In genomic region chr9:16181539-16181938, GRCh38 we compare ENCODE assay signal across 29 cellular contexts.
"Had no signal": no experiment of that assay in that cellular context is flagged by ENCODE, and none has a peak within 500 bp of the region (broad histone marks: within the 10 kb centered on the region; RNA-seq: fewer than 3 reads in every experiment).

No MANE protein-coding gene starts in this region.

- DNase-seq: cortex of kidney; effector memory CD8-positive, alpha-beta T cell; erythroblast; esophagus squamous epithelium; foreskin melanocyte; glutamatergic neuron; heart right ventricle; hippocampal formation; left colon; mucosa of descending colon; naive B cell; stimulated activated CD4-positive, alpha-beta T cell treated with anti-CD3 and anti-CD28 coated beads, Interleukin-2, amount 100 ng/mL, for 24 hours; stimulated activated CD4-positive, alpha-beta T cell treated with anti-CD3 and anti-CD28 coated beads, Interleukin-4, amount 100 ng/mL, for 24 hours; stimulated activated naive CD4-positive, alpha-beta T cell treated with Interleukin-2 at 50 U/mL for 16 hours; stomach; substantia nigra; testis; tibial artery; upper lobe of left lung had no signal

- H3K27me3 ChIP-seq: esophagus squamous epithelium, heart right ventricle, neutrophil, stomach, testis, tibial artery, upper lobe of left lung had no signal

- H3K27me3 Mint-ChIP-seq: effector memory CD8-positive, alpha-beta T cell; memory B cell; naive B cell; progenitor cell of endocrine pancreas had no signal

- H3K4me3 Mint-ChIP-seq: effector memory CD8-positive, alpha-beta T cell; memory B cell; mesothelial cell of epicardium; naive B cell; natural killer cell treated with Interleukin-12 subunit alpha and Interleukin-12 subunit beta and Interleukin-15 and Interleukin-18, amount 100 ng/mL, for 72 hours; neural crest cell; stimulated activated effector memory CD8-positive, alpha-beta T cell treated with anti-CD3 and anti-CD28 coated beads, Interleukin-12 subunit alpha, Interleukin-12 subunit beta, amount 100 ng/mL, for 72 hours had no signal

- H3K9ac ChIP-seq: parathyroid adenoma had no signal

- H3K79me2 ChIP-seq: parathyroid adenoma had no signal

- H3K4me1 Mint-ChIP-seq: memory B cell; naive B cell; stimulated activated effector memory CD8-positive, alpha-beta T cell treated with anti-CD3 and anti-CD28 coated beads, Interleukin-12 subunit alpha, Interleukin-12 subunit beta, amount 100 ng/mL, for 72 hours had no signal

- H3K27ac ChIP-seq: esophagus squamous epithelium, heart right ventricle, neutrophil, parathyroid adenoma, stomach, tibial artery, upper lobe of left lung had no signal

- H3K9me3 Mint-ChIP-seq: mesothelial cell of epicardium; natural killer cell treated with Interleukin-12 subunit alpha and Interleukin-12 subunit beta and Interleukin-15 and Interleukin-18, amount 100 ng/mL, for 72 hours had no signal

- H3K4me1 ChIP-seq: esophagus squamous epithelium, parathyroid adenoma, stomach, testis, upper lobe of left lung had no signal

- H3K36me3 Mint-ChIP-seq: memory B cell; mesothelial cell of epicardium; naive B cell; natural killer cell treated with Interleukin-12 subunit alpha and Interleukin-12 subunit beta and Interleukin-15 and Interleukin-18, amount 100 ng/mL, for 72 hours; stimulated activated effector memory CD8-positive, alpha-beta T cell treated with anti-CD3 and anti-CD28 coated beads, Interleukin-12 subunit alpha, Interleukin-12 subunit beta, amount 100 ng/mL, for 72 hours had no signal

- ATAC-seq: effector memory CD8-positive, alpha-beta T cell; left colon; mucosa of descending colon; natural killer cell treated with Interleukin-12 subunit alpha and Interleukin-12 subunit beta and Interleukin-15 and Interleukin-18, amount 100 ng/mL, for 72 hours; sciatic nerve; stimulated activated effector memory CD8-positive, alpha-beta T cell treated with anti-CD3 and anti-CD28 coated beads, Interleukin-12 subunit alpha, Interleukin-12 subunit beta, amount 100 ng/mL, for 72 hours had no signal

- H3K9me3 ChIP-seq: esophagus squamous epithelium, heart right ventricle, mucosa of descending colon, neutrophil, stomach, testis, tibial artery, upper lobe of left lung had no signal

- H2AFZ ChIP-seq: parathyroid adenoma had no signal

- H3K36me3 ChIP-seq: esophagus squamous epithelium, heart right ventricle, neutrophil, stomach, tibial artery, upper lobe of left lung had no signal

- H3K4me3 ChIP-seq: esophagus squamous epithelium, heart right ventricle, lung, mucosa of descending colon, stomach, testis, tibial artery, upper lobe of left lung had no signal

- H3K27ac Mint-ChIP-seq: effector memory CD8-positive, alpha-beta T cell; memory B cell; mesothelial cell of epicardium; naive B cell; natural killer cell treated with Interleukin-12 subunit alpha and Interleukin-12 subunit beta and Interleukin-15 and Interleukin-18, amount 100 ng/mL, for 72 hours; progenitor cell of endocrine pancreas; stimulated activated effector memory CD8-positive, alpha-beta T cell treated with anti-CD3 and anti-CD28 coated beads, Interleukin-12 subunit alpha, Interleukin-12 subunit beta, amount 100 ng/mL, for 72 hours had no signal
